In the genomic region with DNA sequence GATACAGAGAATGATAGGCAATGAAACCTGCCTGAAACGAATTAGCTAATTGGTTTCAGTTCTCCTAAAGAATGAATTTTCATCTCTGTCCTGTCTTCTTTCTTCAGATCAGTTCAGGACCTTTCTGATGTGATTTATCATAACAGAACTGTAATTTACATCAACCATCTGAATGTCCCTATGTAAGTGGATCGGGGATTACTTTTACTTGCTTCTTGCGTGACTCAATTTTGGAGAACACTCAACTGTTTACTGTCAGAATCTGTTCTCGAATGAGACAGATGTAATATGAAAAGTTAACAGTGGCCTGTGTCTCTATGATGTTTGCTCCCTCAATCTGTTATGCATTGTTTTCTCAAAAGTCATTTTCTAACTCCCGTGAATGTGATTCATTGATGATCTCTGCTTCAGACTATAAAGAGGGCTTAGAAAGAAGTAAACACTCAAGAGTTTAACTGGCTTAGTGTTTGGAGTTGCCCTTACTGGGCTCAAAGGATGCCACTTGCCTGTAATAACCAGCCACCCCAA, we compare ENCODE assay signal across 20 cellular contexts.
DNase-seq lines count a peak whose midpoint lies in the region; ATAC-seq and TF ChIP-seq lines count a peak whose summit lies in the region.
"Had no signal": no experiment of that assay in that cellular context is flagged by ENCODE, and none has a peak within 500 bp of the region (broad histone marks: within the 10 kb centered on the region; RNA-seq: fewer than 3 reads in every experiment).

No MANE protein-coding gene starts in this region.

- TF ChIP-seq CTCF in mammary epithelial cell (conservative IDR thresholded peaks at IDR 0.05 in 1 of 2, IDR thresholded peaks at IDR 0.05 in 1 of 2; ENCODE audit: extremely low read depth in 1 of 2, insufficient read depth in 1 of 2, low read depth in 1 of 2, low read length in 2 of 2), result no peak
- TF ChIP-seq CTCF in MCF 10A (IDR thresholded peaks at IDR 0.05; ENCODE audit: unreplicated experiment), result no peak
- TF ChIP-seq CTCF in glutamatergic neuron (IDR thresholded peaks at IDR 0.05; ENCODE audit: partially characterized antibody, unreplicated experiment), result no peak
- no peak for TF ChIP-seq CTCF in right lobe of liver (IDR thresholded peaks at IDR 0.05)

- DNase-seq in mammary epithelial cell (peak; percentile 15), MCF 10A (ENCODE audit: unreplicated experiment) (no peak), dedifferentiated amniotic fluid mesenchymal stem cell (ENCODE audit: extremely low spot score) (peak; percentile 58), glutamatergic neuron (no peak), NCI-H2081 (lab: John Stamatoyannopoulos, UW) (no peak), right lobe of liver (no peak)
- DNase-seq: activated CD8-positive, alpha-beta memory T cell treated with anti-CD3 and anti-CD28 coated beads for 24 hours; effector memory CD8-positive, alpha-beta T cell; gastrocnemius medialis; H9; MV-4-11; NCI-H2171; NK-92 treated with Interleukin-12 subunit alpha and Interleukin-12 subunit beta, amount 100 ng/mL, for 24 hours; SIG-M5; spleen had no signal

- H3K9ac ChIP-seq in mammary epithelial cell (ENCODE audit: insufficient read depth, low read length), result no peak overlapping the region

- H3K36me3 Mint-ChIP-seq in MCF 10A (ENCODE audit: insufficient read depth, unreplicated experiment), result no peaks in the 10 kb centered on the region
- H3K36me3 Mint-ChIP-seq in glutamatergic neuron (ENCODE audit: unreplicated experiment), result peaks cover 11% of the 10 kb centered on the region

- 78% methylated on average over 4 of the region's 5 CpGs for WGBS in mammary epithelial cell (ENCODE audit: low coverage, missing lambda C conversion rate)
- 73% methylated on average over 5 of the region's 5 CpGs for WGBS in right lobe of liver (ENCODE audit: insufficient coverage, low coverage, low lambda C conversion rate, missing lambda C conversion rate)

- peaks cover 24% of the 10 kb centered on the region for H3K27me3 Mint-ChIP-seq in MCF 10A (ENCODE audit: insufficient read depth, unreplicated experiment)
- H3K27me3 Mint-ChIP-seq in glutamatergic neuron (ENCODE audit: unreplicated experiment), result peaks cover 3% of the 10 kb centered on the region

- H3K79me2 ChIP-seq in mammary epithelial cell (ENCODE audit: insufficient read depth, low read length), result no peaks in the 10 kb centered on the region

- H2AFZ ChIP-seq in mammary epithelial cell (ENCODE audit: low read depth, low read length), result no peak overlapping the region

- no peak for TF ChIP-seq POLR2A in right lobe of liver (IDR thresholded peaks at IDR 0.05)

- no peaks in the 10 kb centered on the region for H3K27me3 ChIP-seq in mammary epithelial cell (ENCODE audit: insufficient read depth, low read length)
- no peaks in the 10 kb centered on the region for H3K27me3 ChIP-seq in right lobe of liver
- H3K27me3 ChIP-seq: cardiac muscle cell had no signal

- CTCF ChIA-PET in mammary epithelial cell (lab: Charles Lee; ENCODE audit: low non-redundant PET) (no interaction called here), MCF 10A (lab: Yijun Ruan, JAX) (interaction anchor here (0.9 to 1.4 kb wide), 3 partner anchors 9 to 55 kb away, joined by 3 to 7 read pairs (median 4); no protein-coding TSS in a partner anchor)

- no peak overlapping the region for H3K4me3 Mint-ChIP-seq in MCF 10A (ENCODE audit: unreplicated experiment)
- H3K4me3 Mint-ChIP-seq in glutamatergic neuron (ENCODE audit: unreplicated experiment), result no peak overlapping the region
- H3K4me3 Mint-ChIP-seq: activated naive CD4-positive, alpha-beta T cell treated with anti-CD3 and anti-CD28 coated beads, Interleukin-2, amount 50 U/mL, for 24 hours; effector memory CD8-positive, alpha-beta T cell; H9 had no signal

- no peaks in the 10 kb centered on the region for H4K20me1 ChIP-seq in mammary epithelial cell (ENCODE audit: insufficient read depth, low read length)

- H3K9me3 Mint-ChIP-seq in MCF 10A (ENCODE audit: unreplicated experiment) (peaks cover 10% of the 10 kb centered on the region), glutamatergic neuron (ENCODE audit: unreplicated experiment) (no peaks in the 10 kb centered on the region)
- H3K9me3 Mint-ChIP-seq: effector memory CD8-positive, alpha-beta T cell had no signal

- ATAC-seq in HG02798 (IDR thresholded peaks at IDR 0.05; ENCODE audit: poor library complexity, unreplicated experiment) (peak; percentile 38), GM21786 (IDR thresholded peaks at IDR 0.05; ENCODE audit: unreplicated experiment) (no peak), right lobe of liver (no peak)
- ATAC-seq: effector memory CD8-positive, alpha-beta T cell; gastrocnemius medialis had no signal

- no peak overlapping the region for H3K4me2 ChIP-seq in mammary epithelial cell (ENCODE audit: insufficient read depth, low read depth, low read length)

- H3K4me1 ChIP-seq in mammary epithelial cell (ENCODE audit: insufficient read depth, low read length) (peaks cover 5% of the 10 kb centered on the region), right lobe of liver (no peaks in the 10 kb centered on the region)
- H3K4me1 ChIP-seq: gastrocnemius medialis, spleen had no signal

- intact Hi-C loops in mammary epithelial cell (cut with micrococcal nuclease), result no loop called here
- intact Hi-C loops in MCF 10A (cut with micrococcal nuclease), result no loop called here
- intact Hi-C loops in right lobe of liver (cut with DNase I), result no loop called here

- H3K27ac Mint-ChIP-seq in MCF 10A (ENCODE audit: low read depth, unreplicated experiment) (no peak overlapping the region), glutamatergic neuron (ENCODE audit: unreplicated experiment) (no peak overlapping the region)
- H3K27ac Mint-ChIP-seq: activated naive CD4-positive, alpha-beta T cell treated with anti-CD3 and anti-CD28 coated beads, Interleukin-2, amount 50 U/mL, for 24 hours; effector memory CD8-positive, alpha-beta T cell; H9 had no signal

- peaks cover 12% of the 10 kb centered on the region for H3K4me1 Mint-ChIP-seq in MCF 10A (ENCODE audit: insufficient read depth, unreplicated experiment)
- peaks cover 1% of the 10 kb centered on the region for H3K4me1 Mint-ChIP-seq in glutamatergic neuron (ENCODE audit: low read depth, unreplicated experiment)
- H3K4me1 Mint-ChIP-seq: activated naive CD4-positive, alpha-beta T cell treated with anti-CD3 and anti-CD28 coated beads, Interleukin-2, amount 50 U/mL, for 24 hours; H9 had no signal

- no peaks in the 10 kb centered on the region for H3K9me3 ChIP-seq in mammary epithelial cell (replicated peaks; ENCODE audit: insufficient read depth, low read length)
- H3K9me3 ChIP-seq in right lobe of liver, result no peaks in the 10 kb centered on the region
- H3K9me3 ChIP-seq: gastrocnemius medialis, thoracic aorta had no signal

- POLR2A ChIA-PET in MCF 10A (lab: Yijun Ruan, JAX), result interaction anchor here (2.0 kb wide), 1 partner anchor 10 kb away, joined by 5 read pairs; no protein-coding TSS in a partner anchor

- in situ Hi-C loops in mammary epithelial cell (cut with MboI; ENCODE audit: low sequenced_read_pairs in 2 of 2), result no loop called here

- H3K27ac ChIP-seq in mammary epithelial cell (ENCODE audit: insufficient read depth, low read depth, low read length) (no peak overlapping the region), right lobe of liver (no peak overlapping the region)
- H3K27ac ChIP-seq: cardiac muscle cell, gastrocnemius medialis, spleen, thoracic aorta had no signal

- BruUV-seq in mammary epithelial cell (replicated peaks; lab: Mats Ljungman, UMichigan) (no TSS peak), MCF 10A (replicated peaks; lab: Mats Ljungman, UMichigan) (no TSS peak)

- dilution Hi-C loops in mammary epithelial cell (cut with HindIII; ENCODE audit: low sequenced_read_pairs), result loop anchor here (5.0 kb wide), 1 partner anchor 48 kb away; no protein-coding TSS in a partner anchor

- H3K4me3 ChIP-seq in mammary epithelial cell (replicated peaks in 1 of 3; ENCODE audit: insufficient read depth in 1 of 3, low read depth in 2 of 3, low read length in 3 of 3), result no peak overlapping the region
- no peak overlapping the region for H3K4me3 ChIP-seq in right lobe of liver
- H3K4me3 ChIP-seq: cardiac muscle cell, gastrocnemius medialis, spleen, thoracic aorta had no signal

- no peaks in the 10 kb centered on the region for H3K36me3 ChIP-seq in mammary epithelial cell (ENCODE audit: insufficient read depth, low read length)
- no peaks in the 10 kb centered on the region for H3K36me3 ChIP-seq in right lobe of liver
- H3K36me3 ChIP-seq: cardiac muscle cell, gastrocnemius medialis, spleen, thoracic aorta had no signal

Comparison
In these comparisons a context has a peak if more than half of its experiments do, and no peak if none do; other contexts are left out.
1. DNase-seq: peak in mammary epithelial cell (single experiment) and dedifferentiated amniotic fluid mesenchymal stem cell (single experiment); none in MCF 10A (single experiment), glutamatergic neuron (single experiment), NCI-H2081 (0 of 2) and right lobe of liver (0 of 3).